In genomic region chr16:15435216-15435864, GRCh38 we compare ENCODE assay signal across 8 cellular contexts. TPM values are rescaled to one million over a fixed set of nuclear protein-coding genes. Genes with fewer than 3 reads are reported as not detected.
DNase-seq lines count a peak whose midpoint lies in the region; ATAC-seq and TF ChIP-seq lines count a peak whose summit lies in the region.

No MANE protein-coding gene starts in this region.

- intact Hi-C loops in A673 (cut with micrococcal nuclease; ENCODE audit: unreplicated experiment) (no loop called here), mucosa of descending colon (cut with DNase I, micrococcal nuclease) (no loop called here)

- POLR2A ChIA-PET in A673 (lab: Charles Lee; ENCODE audit: low non-redundant PET): no interaction called here

- DNase-seq in A673 (ENCODE audit: low spot score) (no peak), cardiac fibroblast (ENCODE audit: low read depth in 2 of 2) (peak in 1 of 2 donors; percentile 41), mucosa of descending colon (no peak), hippocampal formation (lab: John Stamatoyannopoulos, UW) (no peak), COR-L47 (lab: John Stamatoyannopoulos, UW) (no peak), 8988T (no peak)
- no peak for DNase-seq in stimulated activated CD4-positive, alpha-beta T cell treated with anti-CD3 and anti-CD28 coated beads, Interleukin-2, amount 100 ng/mL, for 48 hours

- TF ChIP-seq EP300 in Ishikawa (IDR thresholded peaks at IDR 0.05; ENCODE audit: borderline replicate concordance): no peak

- ATAC-seq in mucosa of descending colon: peak; percentile 24

- BruUV-seq in A673 (replicated peaks; lab: Mats Ljungman, UMichigan): TSS peak; percentile 45

- H3K4me1 ChIP-seq in A673 (ENCODE audit: insufficient read depth, low read length, poor library complexity, severe bottlenecking) (peaks cover 6% of the 10 kb centered on the region), mucosa of descending colon (ENCODE audit: low read depth) (peaks cover 3% of the 10 kb centered on the region)

- peaks cover 11% of the 10 kb centered on the region for H3K27me3 ChIP-seq in A673 (replicated peaks; ENCODE audit: insufficient read depth, low read depth, low read length, poor library complexity)

- TF ChIP-seq CTCF in A673 (conservative IDR thresholded peaks at IDR 0.05; ENCODE audit: low read depth, low read length) (no peak), cardiac fibroblast (IDR thresholded peaks at IDR 0.05; ENCODE audit: low read depth, low read length) (no peak), mucosa of descending colon (IDR thresholded peaks at IDR 0.05) (no peak)

- H3K36me3 ChIP-seq in A673 (ENCODE audit: insufficient read depth, low read length, poor library complexity, severe bottlenecking) (no peaks in the 10 kb centered on the region), mucosa of descending colon (ENCODE audit: low read depth) (no peaks in the 10 kb centered on the region)

- no peaks in the 10 kb centered on the region for H3K9me3 ChIP-seq in A673 (ENCODE audit: low read depth, low read length, poor library complexity, severe bottlenecking)
- H3K9me3 ChIP-seq in mucosa of descending colon: no peaks in the 10 kb centered on the region

- no peak overlapping the region for H3K27ac ChIP-seq in A673 (ENCODE audit: low read depth, low read length, poor library complexity, severe bottlenecking)

- peak; percentile 19; the same call in 1 of the 2 replicates for TF ChIP-seq RAD21 in Ishikawa (IDR thresholded peaks at IDR 0.05; ENCODE audit: low read depth)

- CTCF ChIA-PET in A673 (lab: Charles Lee): no interaction called here

- H3K4me3 ChIP-seq in A673 (ENCODE audit: low read depth, low read length, poor library complexity, severe bottlenecking) (peak overlapping the region; percentile 81), cardiac fibroblast (replicated peaks in 1 of 2; ENCODE audit: low read depth in 2 of 2, low read length in 2 of 2) (peak overlapping the region; percentile 87 to 89), mucosa of descending colon (peak overlapping the region; percentile 26)

TF ChIP-seq in Ishikawa, 13 proteins besides CTCF, POLR2A, EP300 and RAD21:
- TF ChIP-seq USF1 (IDR thresholded peaks at IDR 0.05) (no peak), TAF1 (IDR thresholded peaks at IDR 0.05; ENCODE audit: low read depth) (no peak), FOXM1 (IDR thresholded peaks at IDR 0.05; ENCODE audit: borderline replicate concordance, low read depth) (no peak)
TF ChIP-seq in Ishikawa: peak in this region for 0.

RNA-seq across cellular contexts. Expression of gene BMERB1, which starts 1.0 kb away (rescaled TPM):
- 11.5 and 16.8 TPM in 2 replicates for total RNA-seq in A673 (2021)
- 10 to 100 TPM in 1 of 3 donors, 1 to 10 TPM in 2; 5.4 to 54.3 (median 9.1) TPM for total RNA-seq in mucosa of descending colon

RNA-seq across cellular contexts. Expression of gene MPV17L, which starts 39.8 kb away (rescaled TPM):
- 6.3 TPM in 2 replicates for total RNA-seq in A673 (2021)
- total RNA-seq in mucosa of descending colon: 1 to 10 TPM; 4.8 to 9.8 (median 8.3) TPM

RNA-seq across cellular contexts. Expression of gene NPIPA5, which starts 57.2 kb away (rescaled TPM):
- total RNA-seq in A673 (2021) (3.8 and 3.9 TPM in 2 replicates), mucosa of descending colon (10 to 100 TPM in 2 of 3 donors, 1 to 10 TPM in 1; 5.4 to 49.7 (median 11.0) TPM)

Comparison
In these comparisons a context has a peak if more than half of its experiments do, and no peak if none do; other contexts are left out.
1. H3K4me3 ChIP-seq: peak in every context shown above with its lines; median percentile 88 in cardiac fibroblast; 81 in A673; 26 in mucosa of descending colon.